In genomic region chr15:78210349-78210717, GRCh38 we compare ENCODE assay signal across 1 cellular context.
TF ChIP-seq lines count a peak whose summit lies in the region.

No MANE protein-coding gene starts in this region.

TF ChIP-seq in K562, 482 proteins besides CTCF, POLR2A, EP300 and RAD21:
- TF ChIP-seq DDX20 (tag; IDR thresholded peaks at IDR 0.05; ENCODE audit: low read depth): no peak
- TF ChIP-seq SPI1 (IDR thresholded peaks at IDR 0.05; ENCODE audit: borderline replicate concordance, low read depth, low read length): no peak
- TF ChIP-seq SETDB1 (IDR thresholded peaks at IDR 0.05; ENCODE audit: low read length): no peak
- no peak for TF ChIP-seq ELF2 (CRISPR knock-in tag; IDR thresholded peaks at IDR 0.05)
- no peak for TF ChIP-seq DPF2 (IDR thresholded peaks at IDR 0.05)
